Comparison of ENCODE assay signal across 1 cellular context in the genomic region with DNA sequence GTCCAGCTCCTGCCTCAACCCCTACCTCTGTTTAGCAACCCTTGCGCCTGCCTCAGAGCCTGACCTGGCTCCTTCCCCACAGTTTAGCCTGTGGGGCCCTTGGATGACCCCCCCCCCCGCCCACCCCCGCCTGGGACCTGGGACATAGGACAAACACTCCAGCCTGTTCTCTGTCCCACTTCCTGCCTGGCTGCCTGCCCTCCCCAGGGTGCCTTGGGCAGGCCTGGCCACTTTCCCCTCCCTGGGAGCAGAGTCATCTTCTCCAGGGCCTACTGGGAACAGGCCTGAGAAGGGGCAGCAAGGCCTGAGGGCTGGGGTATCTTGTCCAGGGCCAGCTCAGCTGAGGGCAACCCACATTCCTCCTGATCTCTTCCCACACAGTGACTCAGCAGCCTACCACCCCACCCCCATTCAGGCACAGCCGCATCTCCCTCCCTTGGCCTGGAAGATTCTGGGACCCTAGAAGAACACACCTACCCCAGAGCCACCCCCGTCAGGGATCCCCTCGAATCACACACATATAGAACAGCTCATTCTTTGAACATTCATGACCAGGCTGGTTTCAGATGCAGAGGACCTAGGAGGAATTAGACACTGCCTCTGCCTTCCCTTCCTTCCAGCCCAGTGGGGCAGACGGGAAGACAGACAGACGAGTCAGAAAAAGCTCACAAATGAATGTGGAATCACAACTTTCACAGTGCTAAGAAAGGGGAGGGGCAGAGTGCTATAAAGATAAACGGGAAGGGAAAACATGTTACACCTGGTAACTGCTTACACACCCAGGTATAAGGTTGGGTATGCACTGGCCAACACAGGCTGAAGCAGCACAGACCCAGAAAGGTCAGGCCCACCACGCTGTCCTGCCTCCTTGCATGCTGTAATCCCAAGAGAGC.
A peak's percentile ranks its signal among the peaks of the same experiment; 100 is the strongest.
TF ChIP-seq lines count a peak whose summit lies in the region.

No MANE protein-coding gene starts in this region.

TF ChIP-seq in HCT116, 20 proteins besides CTCF, POLR2A, EP300 and RAD21:
- TF ChIP-seq, protein P1, sequence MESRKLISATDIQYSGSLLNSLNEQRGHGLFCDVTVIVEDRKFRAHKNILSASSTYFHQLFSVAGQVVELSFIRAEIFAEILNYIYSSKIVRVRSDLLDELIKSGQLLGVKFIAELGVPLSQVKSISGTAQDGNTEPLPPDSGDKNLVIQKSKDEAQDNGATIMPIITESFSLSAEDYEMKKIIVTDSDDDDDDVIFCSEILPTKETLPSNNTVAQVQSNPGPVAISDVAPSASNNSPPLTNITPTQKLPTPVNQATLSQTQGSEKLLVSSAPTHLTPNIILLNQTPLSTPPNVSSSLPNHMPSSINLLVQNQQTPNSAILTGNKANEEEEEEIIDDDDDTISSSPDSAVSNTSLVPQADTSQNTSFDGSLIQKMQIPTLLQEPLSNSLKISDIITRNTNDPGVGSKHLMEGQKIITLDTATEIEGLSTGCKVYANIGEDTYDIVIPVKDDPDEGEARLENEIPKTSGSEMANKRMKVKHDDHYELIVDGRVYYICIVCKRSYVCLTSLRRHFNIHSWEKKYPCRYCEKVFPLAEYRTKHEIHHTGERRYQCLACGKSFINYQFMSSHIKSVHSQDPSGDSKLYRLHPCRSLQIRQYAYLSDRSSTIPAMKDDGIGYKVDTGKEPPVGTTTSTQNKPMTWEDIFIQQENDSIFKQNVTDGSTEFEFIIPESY (IDR thresholded peaks at IDR 0.05; ENCODE audit: extremely low read depth, insufficient replicate concordance, low read length): peak; percentile 38
- TF ChIP-seq, protein P2, sequence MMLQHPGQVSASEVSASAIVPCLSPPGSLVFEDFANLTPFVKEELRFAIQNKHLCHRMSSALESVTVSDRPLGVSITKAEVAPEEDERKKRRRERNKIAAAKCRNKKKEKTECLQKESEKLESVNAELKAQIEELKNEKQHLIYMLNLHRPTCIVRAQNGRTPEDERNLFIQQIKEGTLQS (IDR thresholded peaks at IDR 0.05): no peak
- 0 out of 2 replicates have a peak, but pooled peaks have one; percentile 37 for TF ChIP-seq ZFX (IDR thresholded peaks at IDR 0.05)
- TF ChIP-seq, protein P3, sequence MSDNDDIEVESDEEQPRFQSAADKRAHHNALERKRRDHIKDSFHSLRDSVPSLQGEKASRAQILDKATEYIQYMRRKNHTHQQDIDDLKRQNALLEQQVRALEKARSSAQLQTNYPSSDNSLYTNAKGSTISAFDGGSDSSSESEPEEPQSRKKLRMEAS (IDR thresholded peaks at IDR 0.05): no peak
- TF ChIP-seq POLR2AphosphoS5 (IDR thresholded peaks at IDR 0.05; ENCODE audit: low read depth, low read length): peak; percentile 51
- TF ChIP-seq EGR1 (IDR thresholded peaks at IDR 0.05; ENCODE audit: low read depth): no peak
- TF ChIP-seq JUND (IDR thresholded peaks at IDR 0.05): no peak
- TF ChIP-seq SP1 (IDR thresholded peaks at IDR 0.05; ENCODE audit: low read depth): no peak
- TF ChIP-seq ZNF274 (IDR thresholded peaks at IDR 0.05; ENCODE audit: low read depth, low read length): no peak
- TF ChIP-seq TCF7L2 (IDR thresholded peaks at IDR 0.05; ENCODE audit: borderline replicate concordance, extremely low read depth, insufficient read depth, insufficient read length): no peak
- no peak for TF ChIP-seq YY1 (IDR thresholded peaks at IDR 0.05; ENCODE audit: extremely low read depth, insufficient replicate concordance, low read depth, low read length)
- no peak for TF ChIP-seq SIN3A (IDR thresholded peaks at IDR 0.05; ENCODE audit: low read depth)
